Comparison of ENCODE assay signal across 13 cellular contexts in genomic region chr5:180334751-180335613, GRCh38.
"Had no signal": no experiment of that assay in that cellular context is flagged by ENCODE, and none has a peak within 500 bp of the region (broad histone marks: within the 10 kb centered on the region; RNA-seq: fewer than 3 reads in every experiment).

No MANE protein-coding gene starts in this region.

- DNase-seq: activated CD4-positive, alpha-beta T cell treated with anti-CD3 and anti-CD28 coated beads, Interleukin-2, amount 50 U/mL, for 4 hours; activated CD4-positive, CD25-positive, alpha-beta regulatory T cell treated with anti-CD3 and anti-CD28 coated beads, Interleukin-2, amount 50 U/mL, for 72 hours; activated naive CD4-positive, alpha-beta T cell treated with Interleukin-2 at 50 U/mL for 16 hours; activated T-cell treated with anti-CD3 and anti-CD28 coated beads for 4 hours; dermis blood vessel endothelial cell; effector memory CD8-positive, alpha-beta T cell; foreskin melanocyte; ovary; stimulated activated CD4-positive, alpha-beta T cell treated with anti-CD3 and anti-CD28 coated beads, Interleukin-4, amount 100 ng/mL, for 1 hour; stimulated activated naive CD4-positive, alpha-beta T cell; trophoblast cell had no signal

- H3K27me3 ChIP-seq: ascending aorta, ovary had no signal

- H3K9me3 ChIP-seq: ascending aorta, ovary had no signal

- H3K4me3 Mint-ChIP-seq: effector memory CD8-positive, alpha-beta T cell had no signal

- H3K27ac Mint-ChIP-seq: effector memory CD8-positive, alpha-beta T cell had no signal

- H3K36me3 ChIP-seq: ovary had no signal

- H3K27ac ChIP-seq: ascending aorta, ovary had no signal

- H3K9me3 Mint-ChIP-seq: effector memory CD8-positive, alpha-beta T cell had no signal

- ATAC-seq: effector memory CD8-positive, alpha-beta T cell; sciatic nerve had no signal

- H3K4me3 ChIP-seq: ascending aorta, ovary had no signal
